18 cellular contexts compared by ENCODE assay signal in the genomic region with DNA sequence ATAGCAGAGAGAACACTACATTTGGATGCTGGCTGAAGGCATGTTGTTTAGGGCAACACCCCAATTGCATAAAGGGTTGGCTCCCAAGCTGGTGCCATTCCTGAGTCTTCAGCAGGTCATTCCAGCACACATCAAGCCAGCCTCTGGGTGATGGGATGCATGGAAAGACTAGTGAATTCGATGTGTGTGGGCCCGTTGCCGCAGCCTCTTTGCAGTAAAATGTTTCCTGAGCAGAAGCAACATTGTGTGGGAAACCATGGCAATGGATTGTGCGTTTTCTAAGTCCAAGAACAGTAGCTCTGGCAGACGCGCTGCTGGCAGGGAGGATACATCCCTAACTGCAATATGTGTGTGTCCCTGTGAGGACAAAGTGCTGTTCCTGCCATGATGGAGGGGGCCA.
"Had no signal": no experiment of that assay in that cellular context is flagged by ENCODE, and none has a peak within 500 bp of the region (broad histone marks: within the 10 kb centered on the region; RNA-seq: fewer than 3 reads in every experiment).

No MANE protein-coding gene starts in this region.

- H3K9me3 ChIP-seq: right lobe of liver, thyroid gland had no signal

- H3K9me3 Mint-ChIP-seq: natural killer cell had no signal

- H3K36me3 ChIP-seq: esophagus squamous epithelium, lower lobe of right lung, ovary, right lobe of liver, thyroid gland had no signal

- H3K27ac ChIP-seq: esophagus squamous epithelium, lower lobe of right lung, ovary, right lobe of liver, thyroid gland had no signal

- H3K4me3 ChIP-seq: esophagus squamous epithelium, lower lobe of right lung, ovary, right lobe of liver, thyroid gland had no signal

- H3K36me3 Mint-ChIP-seq: natural killer cell had no signal

- ATAC-seq: left ventricle myocardium superior; lower lobe of right lung; natural killer cell; right lobe of liver; stimulated activated naive CD8-positive, alpha-beta T cell treated with anti-CD3 and anti-CD28 coated beads, Interleukin-15, amount 100 ng/mL, for 72 hours had no signal

- H3K27ac Mint-ChIP-seq: natural killer cell; stimulated activated naive CD8-positive, alpha-beta T cell treated with anti-CD3 and anti-CD28 coated beads, Interleukin-15, amount 100 ng/mL, for 72 hours had no signal

- H3K4me3 Mint-ChIP-seq: natural killer cell; stimulated activated naive CD8-positive, alpha-beta T cell treated with anti-CD3 and anti-CD28 coated beads, Interleukin-15, amount 100 ng/mL, for 72 hours had no signal

- H3K27me3 ChIP-seq: esophagus squamous epithelium, ovary, right lobe of liver, thyroid gland had no signal

- H3K4me1 ChIP-seq: esophagus squamous epithelium, right lobe of liver, thyroid gland had no signal

- DNase-seq: cerebellar nuclear complex; cortex of kidney; effector CD8-positive, alpha-beta T cell; esophagus squamous epithelium; head of caudate nucleus; left ventricle myocardium superior; lower lobe of right lung; natural killer cell; occipital lobe; ovary; right lobe of liver; small intestine; stimulated activated CD4-positive, alpha-beta T cell treated with anti-CD3 and anti-CD28 coated beads, Interleukin-15, amount 100 ng/mL, for 24 hours; stimulated activated CD4-positive, alpha-beta T cell treated with anti-CD3 and anti-CD28 coated beads, Interleukin-2, amount 100 ng/mL, for 48 hours; stimulated activated naive CD4-positive, alpha-beta T cell; stimulated activated naive CD8-positive, alpha-beta T cell treated with anti-CD3 and anti-CD28 coated beads, Interleukin-15, amount 100 ng/mL, for 72 hours; thyroid gland; trophoblast cell had no signal
